1 cellular context compared by ENCODE assay signal in genomic region chr12:54158581-54158980, GRCh38.
TF ChIP-seq lines count a peak whose summit lies in the region.

No MANE protein-coding gene starts in this region.

TF ChIP-seq in SK-N-SH, 30 proteins besides CTCF, POLR2A, EP300 and RAD21 (continued from another document):
- no peak for TF ChIP-seq MAX (IDR thresholded peaks at IDR 0.05; ENCODE audit: low read depth)
- no peak for TF ChIP-seq TAF1 (IDR thresholded peaks at IDR 0.05; ENCODE audit: borderline replicate concordance, low read depth, low read length)
- no peak for TF ChIP-seq REST (IDR thresholded peaks at IDR 0.05; ENCODE audit: low read depth, low read length)
- TF ChIP-seq RCOR1 (IDR thresholded peaks at IDR 0.05; ENCODE audit: low read length) = no peak
- TF ChIP-seq NFIC (IDR thresholded peaks at IDR 0.05; ENCODE audit: borderline replicate concordance) = no peak
- TF ChIP-seq FOXJ3 (CRISPR knock-in tag; IDR thresholded peaks at IDR 0.05) = no peak
- TF ChIP-seq TCF12 (IDR thresholded peaks at IDR 0.05) = no peak
- no peak for TF ChIP-seq NRF1 (IDR thresholded peaks at IDR 0.05; ENCODE audit: low read depth, low read length)
- no peak for TF ChIP-seq FOXM1 (IDR thresholded peaks at IDR 0.05; ENCODE audit: low read depth)
- TF ChIP-seq ELF1 (IDR thresholded peaks at IDR 0.05) = no peak
- no peak for TF ChIP-seq TEAD4 (IDR thresholded peaks at IDR 0.05; ENCODE audit: borderline replicate concordance, insufficient read depth)
